1 cellular context compared by ENCODE assay signal in the genomic region with DNA sequence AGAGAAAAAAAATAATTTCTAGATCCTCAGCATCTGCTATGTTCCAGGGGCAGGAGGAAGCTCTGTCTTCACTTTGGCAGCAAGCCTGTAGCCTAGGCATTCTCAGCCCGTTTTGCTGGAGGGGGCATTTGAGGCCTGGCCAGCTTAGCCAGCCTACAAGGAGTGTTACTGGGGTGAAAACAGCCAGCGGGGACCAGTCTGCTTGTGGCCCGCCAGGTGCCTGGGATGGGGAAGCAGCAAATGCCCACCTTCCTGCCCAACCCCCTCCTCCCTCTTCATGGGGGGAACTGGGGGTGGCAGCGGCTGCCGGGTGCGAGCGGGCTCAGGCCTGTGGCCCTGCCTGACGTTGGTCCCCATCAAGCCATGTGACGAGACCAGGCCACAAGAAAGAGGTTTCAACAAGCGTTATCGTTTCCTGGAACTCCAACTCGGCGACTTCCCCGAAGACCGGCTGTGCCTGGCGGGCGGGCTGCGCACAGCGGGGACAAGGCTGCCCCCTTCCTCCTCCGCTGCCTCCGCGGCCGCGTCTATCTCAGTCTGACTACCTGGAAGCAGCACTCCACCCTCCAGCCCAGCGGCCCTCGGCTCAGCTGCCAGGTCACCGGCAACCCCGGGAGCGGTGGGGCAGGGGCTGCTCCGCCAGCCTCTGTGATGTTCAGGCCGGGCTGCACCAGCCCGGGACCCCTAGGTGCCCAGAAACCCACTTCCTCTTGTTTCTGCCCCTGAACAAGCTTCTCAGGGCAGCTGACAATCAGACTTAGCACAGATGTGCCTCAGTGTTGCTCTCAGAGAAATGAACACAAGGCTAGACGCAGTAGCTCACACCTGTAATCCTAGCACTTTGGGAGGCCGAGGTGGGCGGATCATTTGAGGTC.
A peak's percentile ranks its signal among the peaks of the same experiment; 100 is the strongest.
TF ChIP-seq lines count a peak whose summit lies in the region.

No MANE protein-coding gene starts in this region.

TF ChIP-seq in K562, 482 proteins besides CTCF, POLR2A, EP300 and RAD21 (continued from another document and continues in another):
- TF ChIP-seq, protein P1, sequence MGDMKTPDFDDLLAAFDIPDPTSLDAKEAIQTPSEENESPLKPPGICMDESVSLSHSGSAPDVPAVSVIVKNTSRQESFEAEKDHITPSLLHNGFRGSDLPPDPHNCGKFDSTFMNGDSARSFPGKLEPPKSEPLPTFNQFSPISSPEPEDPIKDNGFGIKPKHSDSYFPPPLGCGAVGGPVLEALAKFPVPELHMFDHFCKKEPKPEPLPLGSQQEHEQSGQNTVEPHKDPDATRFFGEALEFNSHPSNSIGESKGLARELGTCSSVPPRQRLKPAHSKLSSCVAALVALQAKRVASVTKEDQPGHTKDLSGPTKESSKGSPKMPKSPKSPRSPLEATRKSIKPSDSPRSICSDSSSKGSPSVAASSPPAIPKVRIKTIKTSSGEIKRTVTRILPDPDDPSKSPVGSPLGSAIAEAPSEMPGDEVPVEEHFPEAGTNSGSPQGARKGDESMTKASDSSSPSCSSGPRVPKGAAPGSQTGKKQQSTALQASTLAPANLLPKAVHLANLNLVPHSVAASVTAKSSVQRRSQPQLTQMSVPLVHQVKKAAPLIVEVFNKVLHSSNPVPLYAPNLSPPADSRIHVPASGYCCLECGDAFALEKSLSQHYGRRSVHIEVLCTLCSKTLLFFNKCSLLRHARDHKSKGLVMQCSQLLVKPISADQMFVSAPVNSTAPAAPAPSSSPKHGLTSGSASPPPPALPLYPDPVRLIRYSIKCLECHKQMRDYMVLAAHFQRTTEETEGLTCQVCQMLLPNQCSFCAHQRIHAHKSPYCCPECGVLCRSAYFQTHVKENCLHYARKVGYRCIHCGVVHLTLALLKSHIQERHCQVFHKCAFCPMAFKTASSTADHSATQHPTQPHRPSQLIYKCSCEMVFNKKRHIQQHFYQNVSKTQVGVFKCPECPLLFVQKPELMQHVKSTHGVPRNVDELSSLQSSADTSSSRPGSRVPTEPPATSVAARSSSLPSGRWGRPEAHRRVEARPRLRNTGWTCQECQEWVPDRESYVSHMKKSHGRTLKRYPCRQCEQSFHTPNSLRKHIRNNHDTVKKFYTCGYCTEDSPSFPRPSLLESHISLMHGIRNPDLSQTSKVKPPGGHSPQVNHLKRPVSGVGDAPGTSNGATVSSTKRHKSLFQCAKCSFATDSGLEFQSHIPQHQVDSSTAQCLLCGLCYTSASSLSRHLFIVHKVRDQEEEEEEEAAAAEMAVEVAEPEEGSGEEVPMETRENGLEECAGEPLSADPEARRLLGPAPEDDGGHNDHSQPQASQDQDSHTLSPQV (IDR thresholded peaks at IDR 0.05): peak; percentile 100
- TF ChIP-seq CTBP1 (IDR thresholded peaks at IDR 0.05; ENCODE audit: borderline replicate concordance) (peak; percentile 95), CC2D1A (IDR thresholded peaks at IDR 0.05) (no peak; the same call in 1 of the 2 replicates), CEBPB (tag; IDR thresholded peaks at IDR 0.05) (0 out of 2 replicates have a peak, but pooled peaks have one; percentile 43), DDX20 (tag; IDR thresholded peaks at IDR 0.05; ENCODE audit: low read depth) (peak; percentile 55; the same call in 1 of the 2 replicates), ELF1 (tag; IDR thresholded peaks at IDR 0.05) (peak; percentile 53), ZNF140 (CRISPR knock-in tag; IDR thresholded peaks at IDR 0.05) (no peak), OTX1 (CRISPR knock-in tag; IDR thresholded peaks at IDR 0.05) (no peak), POLR2G (IDR thresholded peaks at IDR 0.05; ENCODE audit: low read depth, low read length) (peak; percentile 82), TEAD4 (IDR thresholded peaks at IDR 0.05; ENCODE audit: low read length) (peak; percentile 36; the same call in 1 of the 2 replicates), TEAD4 (CRISPR knock-in tag; IDR thresholded peaks at IDR 0.05; ENCODE audit: borderline replicate concordance) (no peak), ZKSCAN1 (IDR thresholded peaks at IDR 0.05; ENCODE audit: low read depth, low read length) (0 out of 2 replicates have a peak, but pooled peaks have one; percentile 55), ESRRA (IDR thresholded peaks at IDR 0.05; ENCODE audit: borderline replicate concordance, low read depth) (peak; percentile 43; the same call in 1 of the 2 replicates), YY1 (IDR thresholded peaks at IDR 0.05; ENCODE audit: borderline replicate concordance in 1 of 3, control insufficient read depth in 1 of 3, extremely low read depth in 1 of 3, insufficient read depth in 3 of 3, insufficient read length in 1 of 3, insufficient replicate concordance in 2 of 3, low read depth in 1 of 3, low read length in 2 of 3) (peak in 1 of 3 experiments; percentile 40), ZNF584 (CRISPR knock-in tag; IDR thresholded peaks at IDR 0.05; ENCODE audit: low read depth) (peak; percentile 84), XRCC3 (IDR thresholded peaks at IDR 0.05) (no peak)
- TF ChIP-seq, protein P2, sequence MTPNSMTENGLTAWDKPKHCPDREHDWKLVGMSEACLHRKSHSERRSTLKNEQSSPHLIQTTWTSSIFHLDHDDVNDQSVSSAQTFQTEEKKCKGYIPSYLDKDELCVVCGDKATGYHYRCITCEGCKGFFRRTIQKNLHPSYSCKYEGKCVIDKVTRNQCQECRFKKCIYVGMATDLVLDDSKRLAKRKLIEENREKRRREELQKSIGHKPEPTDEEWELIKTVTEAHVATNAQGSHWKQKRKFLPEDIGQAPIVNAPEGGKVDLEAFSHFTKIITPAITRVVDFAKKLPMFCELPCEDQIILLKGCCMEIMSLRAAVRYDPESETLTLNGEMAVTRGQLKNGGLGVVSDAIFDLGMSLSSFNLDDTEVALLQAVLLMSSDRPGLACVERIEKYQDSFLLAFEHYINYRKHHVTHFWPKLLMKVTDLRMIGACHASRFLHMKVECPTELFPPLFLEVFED (CRISPR knock-in tag; conservative IDR thresholded peaks at IDR 0.05): no peak
- TF ChIP-seq, protein P3, sequence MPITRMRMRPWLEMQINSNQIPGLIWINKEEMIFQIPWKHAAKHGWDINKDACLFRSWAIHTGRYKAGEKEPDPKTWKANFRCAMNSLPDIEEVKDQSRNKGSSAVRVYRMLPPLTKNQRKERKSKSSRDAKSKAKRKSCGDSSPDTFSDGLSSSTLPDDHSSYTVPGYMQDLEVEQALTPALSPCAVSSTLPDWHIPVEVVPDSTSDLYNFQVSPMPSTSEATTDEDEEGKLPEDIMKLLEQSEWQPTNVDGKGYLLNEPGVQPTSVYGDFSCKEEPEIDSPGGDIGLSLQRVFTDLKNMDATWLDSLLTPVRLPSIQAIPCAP (CRISPR knock-in tag; IDR thresholded peaks at IDR 0.05; ENCODE audit: borderline replicate concordance): no peak
- TF ChIP-seq, protein P4, sequence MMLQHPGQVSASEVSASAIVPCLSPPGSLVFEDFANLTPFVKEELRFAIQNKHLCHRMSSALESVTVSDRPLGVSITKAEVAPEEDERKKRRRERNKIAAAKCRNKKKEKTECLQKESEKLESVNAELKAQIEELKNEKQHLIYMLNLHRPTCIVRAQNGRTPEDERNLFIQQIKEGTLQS (IDR thresholded peaks at IDR 0.05): peak; percentile 23; the same call in 1 of the 2 replicates
- TF ChIP-seq, protein P4 (CRISPR knock-in tag; conservative IDR thresholded peaks at IDR 0.05): no peak
- TF ChIP-seq, protein P5, sequence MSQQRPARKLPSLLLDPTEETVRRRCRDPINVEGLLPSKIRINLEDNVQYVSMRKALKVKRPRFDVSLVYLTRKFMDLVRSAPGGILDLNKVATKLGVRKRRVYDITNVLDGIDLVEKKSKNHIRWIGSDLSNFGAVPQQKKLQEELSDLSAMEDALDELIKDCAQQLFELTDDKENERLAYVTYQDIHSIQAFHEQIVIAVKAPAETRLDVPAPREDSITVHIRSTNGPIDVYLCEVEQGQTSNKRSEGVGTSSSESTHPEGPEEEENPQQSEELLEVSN (IDR thresholded peaks at IDR 0.05; ENCODE audit: borderline replicate concordance in 1 of 2, extremely low read depth in 1 of 2, insufficient read depth in 1 of 2, insufficient read length in 1 of 2, low read depth in 1 of 2, low read length in 1 of 2, poor library complexity in 1 of 2, severe bottlenecking in 1 of 2): peak; percentile 80 to 87
- TF ChIP-seq, protein P6, sequence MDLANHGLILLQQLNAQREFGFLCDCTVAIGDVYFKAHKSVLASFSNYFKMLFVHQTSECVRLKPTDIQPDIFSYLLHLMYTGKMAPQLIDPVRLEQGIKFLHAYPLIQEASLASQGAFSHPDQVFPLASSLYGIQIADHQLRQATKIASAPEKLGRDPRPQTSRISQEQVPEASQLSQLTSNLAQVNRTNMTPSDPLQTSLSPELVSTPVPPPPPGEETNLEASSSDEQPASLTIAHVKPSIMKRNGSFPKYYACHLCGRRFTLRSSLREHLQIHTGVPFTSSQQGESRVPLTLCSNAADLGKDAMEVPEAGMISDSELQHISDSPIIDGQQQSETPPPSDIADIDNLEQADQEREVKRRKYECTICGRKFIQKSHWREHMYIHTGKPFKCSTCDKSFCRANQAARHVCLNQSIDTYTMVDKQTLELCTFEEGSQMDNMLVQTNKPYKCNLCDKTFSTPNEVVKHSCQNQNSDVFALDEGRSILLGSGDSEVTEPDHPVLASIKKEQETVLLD (IDR thresholded peaks at IDR 0.05): peak; percentile 74; the same call in 1 of the 2 replicates
- TF ChIP-seq, protein P7, sequence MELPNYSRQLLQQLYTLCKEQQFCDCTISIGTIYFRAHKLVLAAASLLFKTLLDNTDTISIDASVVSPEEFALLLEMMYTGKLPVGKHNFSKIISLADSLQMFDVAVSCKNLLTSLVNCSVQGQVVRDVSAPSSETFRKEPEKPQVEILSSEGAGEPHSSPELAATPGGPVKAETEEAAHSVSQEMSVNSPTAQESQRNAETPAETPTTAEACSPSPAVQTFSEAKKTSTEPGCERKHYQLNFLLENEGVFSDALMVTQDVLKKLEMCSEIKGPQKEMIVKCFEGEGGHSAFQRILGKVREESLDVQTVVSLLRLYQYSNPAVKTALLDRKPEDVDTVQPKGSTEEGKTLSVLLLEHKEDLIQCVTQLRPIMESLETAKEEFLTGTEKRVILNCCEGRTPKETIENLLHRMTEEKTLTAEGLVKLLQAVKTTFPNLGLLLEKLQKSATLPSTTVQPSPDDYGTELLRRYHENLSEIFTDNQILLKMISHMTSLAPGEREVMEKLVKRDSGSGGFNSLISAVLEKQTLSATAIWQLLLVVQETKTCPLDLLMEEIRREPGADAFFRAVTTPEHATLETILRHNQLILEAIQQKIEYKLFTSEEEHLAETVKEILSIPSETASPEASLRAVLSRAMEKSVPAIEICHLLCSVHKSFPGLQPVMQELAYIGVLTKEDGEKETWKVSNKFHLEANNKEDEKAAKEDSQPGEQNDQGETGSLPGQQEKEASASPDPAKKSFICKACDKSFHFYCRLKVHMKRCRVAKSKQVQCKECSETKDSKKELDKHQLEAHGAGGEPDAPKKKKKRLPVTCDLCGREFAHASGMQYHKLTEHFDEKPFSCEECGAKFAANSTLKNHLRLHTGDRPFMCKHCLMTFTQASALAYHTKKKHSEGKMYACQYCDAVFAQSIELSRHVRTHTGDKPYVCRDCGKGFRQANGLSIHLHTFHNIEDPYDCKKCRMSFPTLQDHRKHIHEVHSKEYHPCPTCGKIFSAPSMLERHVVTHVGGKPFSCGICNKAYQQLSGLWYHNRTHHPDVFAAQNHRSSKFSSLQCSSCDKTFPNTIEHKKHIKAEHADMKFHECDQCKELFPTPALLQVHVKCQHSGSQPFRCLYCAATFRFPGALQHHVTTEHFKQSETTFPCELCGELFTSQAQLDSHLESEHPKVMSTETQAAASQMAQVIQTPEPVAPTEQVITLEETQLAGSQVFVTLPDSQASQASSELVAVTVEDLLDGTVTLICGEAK (IDR thresholded peaks at IDR 0.05): peak; percentile 23; the same call in 1 of the 2 replicates
- TF ChIP-seq, protein P7 (CRISPR knock-in tag; IDR thresholded peaks at IDR 0.05): no peak
- TF ChIP-seq, protein P8, sequence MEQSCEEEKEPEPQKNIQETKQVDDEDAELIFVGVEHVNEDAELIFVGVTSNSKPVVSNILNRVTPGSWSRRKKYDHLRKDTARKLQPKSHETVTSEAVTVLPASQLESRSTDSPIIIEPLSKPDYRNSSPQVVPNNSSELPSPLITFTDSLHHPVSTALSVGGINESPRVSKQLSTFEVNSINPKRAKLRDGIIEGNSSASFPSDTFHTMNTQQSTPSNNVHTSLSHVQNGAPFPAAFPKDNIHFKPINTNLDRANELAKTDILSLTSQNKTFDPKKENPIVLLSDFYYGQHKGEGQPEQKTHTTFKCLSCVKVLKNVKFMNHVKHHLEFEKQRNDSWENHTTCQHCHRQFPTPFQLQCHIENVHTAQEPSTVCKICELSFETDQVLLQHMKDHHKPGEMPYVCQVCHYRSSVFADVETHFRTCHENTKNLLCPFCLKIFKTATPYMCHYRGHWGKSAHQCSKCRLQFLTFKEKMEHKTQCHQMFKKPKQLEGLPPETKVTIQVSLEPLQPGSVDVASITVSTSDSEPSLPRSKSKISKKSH (CRISPR knock-in tag; IDR thresholded peaks at IDR 0.05): peak; percentile 73; the same call in 1 of the 2 replicates
- TF ChIP-seq, protein P9, sequence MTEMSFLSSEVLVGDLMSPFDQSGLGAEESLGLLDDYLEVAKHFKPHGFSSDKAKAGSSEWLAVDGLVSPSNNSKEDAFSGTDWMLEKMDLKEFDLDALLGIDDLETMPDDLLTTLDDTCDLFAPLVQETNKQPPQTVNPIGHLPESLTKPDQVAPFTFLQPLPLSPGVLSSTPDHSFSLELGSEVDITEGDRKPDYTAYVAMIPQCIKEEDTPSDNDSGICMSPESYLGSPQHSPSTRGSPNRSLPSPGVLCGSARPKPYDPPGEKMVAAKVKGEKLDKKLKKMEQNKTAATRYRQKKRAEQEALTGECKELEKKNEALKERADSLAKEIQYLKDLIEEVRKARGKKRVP (CRISPR knock-in tag; IDR thresholded peaks at IDR 0.05): peak; percentile 0; the same call in 1 of the 2 replicates
